Comparison of ENCODE assay signal across 1 cellular context in genomic region chr9:111037744-111038335, GRCh38.
TF ChIP-seq lines count a peak whose summit lies in the region.

No MANE protein-coding gene starts in this region.

TF ChIP-seq in WTC11, 78 proteins besides CTCF, POLR2A, EP300 and RAD21 (continued from another document):
- TF ChIP-seq, protein P1, sequence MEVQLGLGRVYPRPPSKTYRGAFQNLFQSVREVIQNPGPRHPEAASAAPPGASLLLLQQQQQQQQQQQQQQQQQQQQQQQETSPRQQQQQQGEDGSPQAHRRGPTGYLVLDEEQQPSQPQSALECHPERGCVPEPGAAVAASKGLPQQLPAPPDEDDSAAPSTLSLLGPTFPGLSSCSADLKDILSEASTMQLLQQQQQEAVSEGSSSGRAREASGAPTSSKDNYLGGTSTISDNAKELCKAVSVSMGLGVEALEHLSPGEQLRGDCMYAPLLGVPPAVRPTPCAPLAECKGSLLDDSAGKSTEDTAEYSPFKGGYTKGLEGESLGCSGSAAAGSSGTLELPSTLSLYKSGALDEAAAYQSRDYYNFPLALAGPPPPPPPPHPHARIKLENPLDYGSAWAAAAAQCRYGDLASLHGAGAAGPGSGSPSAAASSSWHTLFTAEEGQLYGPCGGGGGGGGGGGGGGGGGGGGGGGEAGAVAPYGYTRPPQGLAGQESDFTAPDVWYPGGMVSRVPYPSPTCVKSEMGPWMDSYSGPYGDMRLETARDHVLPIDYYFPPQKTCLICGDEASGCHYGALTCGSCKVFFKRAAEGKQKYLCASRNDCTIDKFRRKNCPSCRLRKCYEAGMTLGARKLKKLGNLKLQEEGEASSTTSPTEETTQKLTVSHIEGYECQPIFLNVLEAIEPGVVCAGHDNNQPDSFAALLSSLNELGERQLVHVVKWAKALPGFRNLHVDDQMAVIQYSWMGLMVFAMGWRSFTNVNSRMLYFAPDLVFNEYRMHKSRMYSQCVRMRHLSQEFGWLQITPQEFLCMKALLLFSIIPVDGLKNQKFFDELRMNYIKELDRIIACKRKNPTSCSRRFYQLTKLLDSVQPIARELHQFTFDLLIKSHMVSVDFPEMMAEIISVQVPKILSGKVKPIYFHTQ (CRISPR knock-in tag; IDR thresholded peaks at IDR 0.05) = no peak
- TF ChIP-seq, protein P2, sequence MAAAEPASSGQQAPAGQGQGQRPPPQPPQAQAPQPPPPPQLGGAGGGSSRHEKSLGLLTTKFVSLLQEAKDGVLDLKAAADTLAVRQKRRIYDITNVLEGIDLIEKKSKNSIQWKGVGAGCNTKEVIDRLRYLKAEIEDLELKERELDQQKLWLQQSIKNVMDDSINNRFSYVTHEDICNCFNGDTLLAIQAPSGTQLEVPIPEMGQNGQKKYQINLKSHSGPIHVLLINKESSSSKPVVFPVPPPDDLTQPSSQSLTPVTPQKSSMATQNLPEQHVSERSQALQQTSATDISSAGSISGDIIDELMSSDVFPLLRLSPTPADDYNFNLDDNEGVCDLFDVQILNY (CRISPR knock-in tag; IDR thresholded peaks at IDR 0.05) = no peak
- no peak for TF ChIP-seq CREB1 (CRISPR knock-in tag; IDR thresholded peaks at IDR 0.05)
